Comparison of ENCODE assay signal across 1 cellular context in the genomic region with DNA sequence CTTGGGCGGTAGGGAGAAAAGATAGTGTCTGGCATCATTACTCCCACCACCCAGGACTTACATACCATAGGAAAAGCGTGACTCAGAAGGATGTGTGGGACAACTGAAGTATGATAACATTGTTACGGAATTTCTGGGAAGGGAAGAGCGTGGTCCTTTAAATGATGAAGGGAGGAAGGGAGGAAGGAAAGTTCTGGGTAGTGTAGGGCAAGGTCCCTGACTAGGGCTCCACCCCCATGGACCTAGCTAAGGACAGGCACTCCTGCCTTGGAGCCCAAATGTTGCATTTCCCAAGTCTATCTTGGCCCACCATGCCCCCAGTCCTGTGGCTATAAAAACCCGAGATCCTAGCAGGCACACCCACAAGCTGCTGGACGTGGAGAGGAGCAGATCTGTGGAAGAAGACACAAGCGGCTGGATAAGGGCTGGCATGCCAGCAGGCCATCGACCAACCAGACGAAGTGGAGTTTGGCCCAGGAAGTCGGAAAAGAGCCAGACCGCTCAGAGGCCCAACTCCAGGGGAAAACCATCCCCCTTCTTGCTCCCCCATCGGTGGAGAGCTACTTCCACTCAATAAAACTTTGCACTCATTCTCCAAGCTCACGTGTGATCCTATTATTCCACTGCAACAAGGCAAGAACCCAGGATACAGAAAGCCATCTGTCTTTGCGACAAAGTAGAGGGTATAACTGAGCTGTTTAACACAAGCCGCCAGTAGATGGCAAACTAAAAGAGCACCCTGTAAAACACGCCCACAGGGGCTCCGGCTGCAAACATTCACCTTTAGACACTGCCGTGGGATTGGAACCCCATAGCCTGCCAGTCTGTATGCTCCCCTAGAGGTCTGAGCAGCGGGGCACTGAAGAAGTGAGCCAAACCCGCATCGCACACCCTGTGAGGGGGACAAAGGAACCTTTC.
TF ChIP-seq lines count a peak whose summit lies in the region.

No MANE protein-coding gene starts in this region.

TF ChIP-seq in HCT116, 20 proteins besides CTCF, POLR2A, EP300 and RAD21:
- TF ChIP-seq CBX3 (IDR thresholded peaks at IDR 0.05; ENCODE audit: low read depth) (no peak), TCF7L2 (IDR thresholded peaks at IDR 0.05; ENCODE audit: borderline replicate concordance, extremely low read depth, insufficient read depth, insufficient read length) (no peak), ELF1 (IDR thresholded peaks at IDR 0.05; ENCODE audit: borderline replicate concordance, low read depth) (no peak)
